7 cellular contexts compared by ENCODE assay signal in genomic region chr7:140778568-140778967, GRCh38.
"Had no signal": no experiment of that assay in that cellular context is flagged by ENCODE, and none has a peak within 500 bp of the region (broad histone marks: within the 10 kb centered on the region; RNA-seq: fewer than 3 reads in every experiment).

No MANE protein-coding gene starts in this region.

- H3K27ac Mint-ChIP-seq: GM23338, H9 had no signal

- ATAC-seq: GM23338 had no signal

- FAIRE-seq: H1, HTR-8/SVneo had no signal

- H3K9me3 Mint-ChIP-seq: GM23338, H9 had no signal

- H3K4me3 ChIP-seq: GM23338 had no signal

- H2AFZ ChIP-seq: GM23338 had no signal

- DNase-seq: H9, HCEC 1CT, IMR-90, KBM-7 had no signal

- H3K4me2 ChIP-seq: GM23338 had no signal

- H3K4me1 Mint-ChIP-seq: GM23338, H9 had no signal

- H3K4me3 Mint-ChIP-seq: GM23338, H9 had no signal
